In genomic region chr1:211959221-211959620, GRCh38 we compare ENCODE assay signal across 20 cellular contexts.
"Had no signal": no experiment of that assay in that cellular context is flagged by ENCODE, and none has a peak within 500 bp of the region (broad histone marks: within the 10 kb centered on the region; RNA-seq: fewer than 3 reads in every experiment).

No MANE protein-coding gene starts in this region.

- FAIRE-seq: RCC 7860 had no signal

- H3K4me3 ChIP-seq: SJSA1, SK-N-MC had no signal

- H3K27me3 Mint-ChIP-seq: IgD-negative memory B cell had no signal

- H3K4me1 Mint-ChIP-seq: IgD-negative memory B cell had no signal

- H3K27ac ChIP-seq: SJSA1, SK-N-MC had no signal

- H3K4me1 ChIP-seq: SJSA1 had no signal

- H3K9me3 Mint-ChIP-seq: IgD-negative memory B cell had no signal

- H3K9me3 ChIP-seq: SJSA1 had no signal

- H3K4me3 Mint-ChIP-seq: IgD-negative memory B cell had no signal

- DNase-seq: KBM-7, MM.1S, NCI-H1092 treated with DMSO at 0.1 percent for 48 hours, NCI-H1436, NCI-H2029, NCI-H2081 treated with DMSO at 0.1 percent for 48 hours, NCI-H2171, NCI-H226, NCI-H446, NCI-H510A, NCI-H524 treated with DMSO at 0.1 percent for 48 hours, NCI-H69, NCI-H774, Right ventricle myocardium superior, RPMI8226, SIG-M5 had no signal

- H3K27me3 ChIP-seq: SJSA1 had no signal

- H3K27ac Mint-ChIP-seq: IgD-negative memory B cell had no signal
